In genomic region chr9:70135176-70135575, GRCh38 we compare ENCODE assay signal across 1 cellular context.
TF ChIP-seq lines count a peak whose summit lies in the region.

No MANE protein-coding gene starts in this region.

TF ChIP-seq in IMR-90, 13 proteins besides CTCF, POLR2A, EP300 and RAD21:
- TF ChIP-seq, protein P1, sequence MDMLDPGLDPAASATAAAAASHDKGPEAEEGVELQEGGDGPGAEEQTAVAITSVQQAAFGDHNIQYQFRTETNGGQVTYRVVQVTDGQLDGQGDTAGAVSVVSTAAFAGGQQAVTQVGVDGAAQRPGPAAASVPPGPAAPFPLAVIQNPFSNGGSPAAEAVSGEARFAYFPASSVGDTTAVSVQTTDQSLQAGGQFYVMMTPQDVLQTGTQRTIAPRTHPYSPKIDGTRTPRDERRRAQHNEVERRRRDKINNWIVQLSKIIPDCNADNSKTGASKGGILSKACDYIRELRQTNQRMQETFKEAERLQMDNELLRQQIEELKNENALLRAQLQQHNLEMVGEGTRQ (IDR thresholded peaks at IDR 0.05; ENCODE audit: low read depth, low read length) = no peak
- TF ChIP-seq ELK1 (IDR thresholded peaks at IDR 0.05; ENCODE audit: borderline replicate concordance, low read depth, low read length) (no peak), CEBPB (IDR thresholded peaks at IDR 0.05; ENCODE audit: low read depth, low read length) (no peak), CHD1 (IDR thresholded peaks at IDR 0.05; ENCODE audit: low read depth, low read length) (no peak), SMC3 (IDR thresholded peaks at IDR 0.05; ENCODE audit: low read depth, low read length) (no peak), NFE2L2 (IDR thresholded peaks at IDR 0.05; ENCODE audit: low read depth, low read length) (no peak), FOS (IDR thresholded peaks at IDR 0.05; ENCODE audit: low read depth, low read length) (no peak), MAZ (IDR thresholded peaks at IDR 0.05; ENCODE audit: borderline replicate concordance, low read depth, low read length) (no peak), RCOR1 (IDR thresholded peaks at IDR 0.05; ENCODE audit: insufficient replicate concordance, low read length) (no peak), MXI1 (IDR thresholded peaks at IDR 0.05; ENCODE audit: borderline replicate concordance, low read depth, low read length) (no peak), BHLHE40 (IDR thresholded peaks at IDR 0.05; ENCODE audit: low read depth, low read length) (no peak), MAFK (IDR thresholded peaks at IDR 0.05; ENCODE audit: low read depth, low read length) (no peak), RFX5 (IDR thresholded peaks at IDR 0.05; ENCODE audit: low read depth, low read length) (no peak)
